ENCODE assay signal across 17 cellular contexts in genomic region chr3:31431322-31431721, GRCh38.
"Had no signal": no experiment of that assay in that cellular context is flagged by ENCODE, and none has a peak within 500 bp of the region (broad histone marks: within the 10 kb centered on the region; RNA-seq: fewer than 3 reads in every experiment).

No MANE protein-coding gene starts in this region.

- DNase-seq: cortex of kidney; dorsolateral prefrontal cortex; effector CD8-positive, alpha-beta T cell; heart left ventricle; hippocampal formation; left colon; mammary epithelial cell; naive thymus-derived CD8-positive, alpha-beta T cell; posterior cingulate gyrus; stimulated activated CD4-positive, alpha-beta T cell treated with anti-CD3 and anti-CD28 coated beads, Interleukin-2, amount 100 ng/mL, for 48 hours; stimulated activated naive CD4-positive, alpha-beta T cell treated with Interleukin-2 at 50 U/mL for 16 hours; tibial artery; upper lobe of right lung had no signal

- H3K4me2 ChIP-seq: smooth muscle cell had no signal

- H3K9me3 ChIP-seq: neutrophil, upper lobe of right lung had no signal

- H3K27me3 ChIP-seq: heart left ventricle, neutrophil, tibial artery, upper lobe of right lung had no signal

- FAIRE-seq: frontal cortex had no signal

- H3K4me1 ChIP-seq: heart left ventricle, upper lobe of right lung had no signal

- H3K27ac ChIP-seq: dorsolateral prefrontal cortex, heart left ventricle, neutrophil, upper lobe of right lung had no signal

- H3K4me3 ChIP-seq: dorsolateral prefrontal cortex, heart left ventricle, smooth muscle cell, tibial artery, upper lobe of right lung had no signal

- H3K36me3 ChIP-seq: heart left ventricle, neutrophil, tibial artery, upper lobe of right lung had no signal

- ATAC-seq: esophagus mucosa; left colon; naive thymus-derived CD8-positive, alpha-beta T cell; upper lobe of right lung had no signal
